8 cellular contexts compared by ENCODE assay signal in the genomic region with DNA sequence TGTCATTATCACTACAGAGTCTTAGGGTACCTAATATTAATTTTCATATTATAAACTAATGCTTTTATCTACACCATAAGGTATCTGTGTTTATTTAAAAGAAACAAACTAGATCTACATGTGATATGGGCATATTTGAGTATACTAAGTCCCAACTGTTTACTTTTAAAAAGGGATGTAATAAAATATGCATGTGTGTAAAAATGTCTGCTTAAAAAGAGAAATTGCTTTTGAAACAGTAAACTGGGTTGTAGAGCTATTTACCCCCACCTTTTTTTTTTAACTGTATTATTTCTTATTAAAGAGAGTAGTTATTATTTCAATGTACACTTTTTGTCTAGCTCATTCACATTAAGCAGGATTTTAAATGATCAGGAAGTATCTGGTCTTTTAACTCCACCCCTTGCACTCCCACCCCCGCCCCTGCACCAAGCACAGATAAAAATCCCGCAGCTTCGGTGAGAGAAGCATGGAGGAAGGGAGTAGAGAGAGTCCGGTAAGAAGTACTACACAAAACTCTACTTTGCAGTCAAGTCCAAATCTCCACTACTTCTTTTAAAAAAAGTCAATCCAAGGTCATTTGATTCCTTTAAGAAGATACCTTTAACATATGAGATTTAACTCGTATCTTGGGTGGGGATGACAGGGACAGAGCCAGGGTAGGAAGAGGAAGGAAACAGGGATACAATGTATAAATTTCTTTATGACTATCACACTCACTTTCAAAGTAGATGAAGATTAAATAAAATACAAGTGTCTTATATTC.
DNase-seq lines count a peak whose midpoint lies in the region; ATAC-seq and TF ChIP-seq lines count a peak whose summit lies in the region.

No MANE protein-coding gene starts in this region.

- H3K9me3 Mint-ChIP-seq in activated T-helper 17 cell treated with anti-CD3 and anti-CD28 coated beads, Interleukin-2, amount 50 U/mL, for 72 hours = no peaks in the 10 kb centered on the region
- H3K9me3 Mint-ChIP-seq in progenitor cell of endocrine pancreas (ENCODE audit: low read depth) = no peaks in the 10 kb centered on the region

- ATAC-seq in activated T-helper 17 cell treated with anti-CD3 and anti-CD28 coated beads, Interleukin-2, amount 50 U/mL, for 72 hours (replicated peaks) = no peak
- no peak for ATAC-seq in HG02840 (IDR thresholded peaks at IDR 0.05; ENCODE audit: low FRiP score, unreplicated experiment)
- no peak for ATAC-seq in GM21381 (IDR thresholded peaks at IDR 0.05; ENCODE audit: unreplicated experiment)

- peaks cover 18% of the 10 kb centered on the region for H3K4me1 Mint-ChIP-seq in activated T-helper 17 cell treated with anti-CD3 and anti-CD28 coated beads, Interleukin-2, amount 50 U/mL, for 72 hours
- H3K4me1 Mint-ChIP-seq in progenitor cell of endocrine pancreas (ENCODE audit: low read depth) = peaks cover 16% of the 10 kb centered on the region

- DNase-seq in stimulated activated CD4-positive, alpha-beta T cell treated with anti-CD3 and anti-CD28 coated beads, Interleukin-12 subunit alpha, Interleukin-12 subunit beta, amount 100 ng/mL, for 48 hours (ENCODE audit: low read depth in 2 of 3, low spot score in 1 of 3) = peak in 2 of 3 donors; percentile 9 to 28
- DNase-seq in stimulated activated CD4-positive, alpha-beta T cell treated with anti-CD3 and anti-CD28 coated beads, Interleukin-4, amount 100 ng/mL, for 1 hour = no peak
- DNase-seq in NCI-H510A treated with DMSO at 0.1 percent for 48 hours (lab: John Stamatoyannopoulos, UW) (peak; percentile 16), foreskin melanocyte (peak; percentile 42), progenitor cell of endocrine pancreas (ENCODE audit: low spot score, unreplicated experiment) (no peak)

- TF ChIP-seq CTCF in progenitor cell of endocrine pancreas (IDR thresholded peaks at IDR 0.05; ENCODE audit: unreplicated experiment) = no peak

- peaks cover 67% of the 10 kb centered on the region for H3K36me3 Mint-ChIP-seq in activated T-helper 17 cell treated with anti-CD3 and anti-CD28 coated beads, Interleukin-2, amount 50 U/mL, for 72 hours (ENCODE audit: low read depth)
- peaks cover 13% of the 10 kb centered on the region for H3K36me3 Mint-ChIP-seq in progenitor cell of endocrine pancreas (ENCODE audit: insufficient read depth)

- H3K4me3 Mint-ChIP-seq in activated T-helper 17 cell treated with anti-CD3 and anti-CD28 coated beads, Interleukin-2, amount 50 U/mL, for 72 hours = peak overlapping the region; percentile 92
- H3K4me3 Mint-ChIP-seq in progenitor cell of endocrine pancreas (ENCODE audit: low read depth) = peak overlapping the region; percentile 82

- peak overlapping the region; percentile 97 for H3K27ac Mint-ChIP-seq in activated T-helper 17 cell treated with anti-CD3 and anti-CD28 coated beads, Interleukin-2, amount 50 U/mL, for 72 hours
- peak overlapping the region; percentile 92 for H3K27ac Mint-ChIP-seq in progenitor cell of endocrine pancreas

- no peaks in the 10 kb centered on the region for H3K27me3 Mint-ChIP-seq in activated T-helper 17 cell treated with anti-CD3 and anti-CD28 coated beads, Interleukin-2, amount 50 U/mL, for 72 hours
- no peaks in the 10 kb centered on the region for H3K27me3 Mint-ChIP-seq in progenitor cell of endocrine pancreas

Comparison
In these comparisons a context has a peak if more than half of its experiments do, and no peak if none do; other contexts are left out.
1. DNase-seq: peak in stimulated activated CD4-positive, alpha-beta T cell treated with anti-CD3 and anti-CD28 coated beads, Interleukin-12 subunit alpha, Interleukin-12 subunit beta, amount 100 ng/mL, for 48 hours (2 of 3), NCI-H510A treated with DMSO at 0.1 percent for 48 hours (single experiment) and foreskin melanocyte (single experiment); none in stimulated activated CD4-positive, alpha-beta T cell treated with anti-CD3 and anti-CD28 coated beads, Interleukin-4, amount 100 ng/mL, for 1 hour (single experiment) and progenitor cell of endocrine pancreas (single experiment).